ENCODE assay signal across 8 cellular contexts in genomic region chr22:23895599-23896144, GRCh38. TPM values are rescaled to one million over a fixed set of nuclear protein-coding genes. Genes with fewer than 3 reads are reported as not detected.
DNase-seq lines count a peak whose midpoint lies in the region; ATAC-seq and TF ChIP-seq lines count a peak whose summit lies in the region.

No MANE protein-coding gene starts in this region.

- H3K27me3 Mint-ChIP-seq in WTC11 (ENCODE audit: low read depth), result peaks cover 31% of the 10 kb centered on the region

- H3K27ac Mint-ChIP-seq in WTC11, result peak overlapping the region; percentile 88

- 65% methylated on average over 6 of the region's 16 CpGs; no CpG with 5 or more reads in 1 of the 2 donors for WGBS in gastroesophageal sphincter (ENCODE audit: low coverage in 1 of 2), 2 donors

- no peaks in the 10 kb centered on the region for H3K9me3 ChIP-seq in gastroesophageal sphincter
- no peaks in the 10 kb centered on the region for H3K9me3 ChIP-seq in skeletal muscle satellite cell (replicated peaks; ENCODE audit: low read length)

- H3K4me1 ChIP-seq in gastroesophageal sphincter, result peaks cover 0 to 34% (median 10%) of the 10 kb centered on the region in 3 donors
- peaks cover 14% of the 10 kb centered on the region for H3K4me1 ChIP-seq in skeletal muscle satellite cell (ENCODE audit: control insufficient read depth, insufficient read depth, low read length)

- no peaks in the 10 kb centered on the region; the same call in 1 of the 2 replicates for H3K27me3 ChIP-seq in H7 (ENCODE audit: control insufficient read depth, insufficient read depth, low read length)
- no peaks in the 10 kb centered on the region for H3K27me3 ChIP-seq in gastroesophageal sphincter
- no peaks in the 10 kb centered on the region for H3K27me3 ChIP-seq in skeletal muscle satellite cell (ENCODE audit: control insufficient read depth, insufficient read depth, low read length)

- H3K4me1 Mint-ChIP-seq in WTC11, result peaks cover 45% of the 10 kb centered on the region

- TF ChIP-seq EP300 in gastroesophageal sphincter (IDR thresholded peaks at IDR 0.05), result no peak

- ATAC-seq in WTC11 (no peak), gastroesophageal sphincter (no peak), GM21786 (IDR thresholded peaks at IDR 0.05; ENCODE audit: unreplicated experiment) (no peak)

- POLR2A ChIA-PET in WTC11 (lab: Charles Lee), result no interaction called here

- peak overlapping the region; percentile 89 for H3K9ac ChIP-seq in skeletal muscle satellite cell (ENCODE audit: low read depth, low read length)

- TF ChIP-seq CTCF in WTC11 (IDR thresholded peaks at IDR 0.05), result no peak
- TF ChIP-seq CTCF in gastroesophageal sphincter (IDR thresholded peaks at IDR 0.05), result no peak

- H3K4me3 ChIP-seq in H7 (ENCODE audit: insufficient read depth, low read depth, low read length) (peak overlapping the region; percentile 96), gastroesophageal sphincter (peak overlapping the region in 1 of 2 donors; percentile 82), skeletal muscle satellite cell (ENCODE audit: low read length) (peak overlapping the region; percentile 95)

- peak overlapping the region; percentile 92 for H3K4me3 Mint-ChIP-seq in WTC11

- CTCF ChIA-PET in WTC11 (lab: Charles Lee), result no interaction called here

- peaks cover 42% of the 10 kb centered on the region for H3K9me3 Mint-ChIP-seq in WTC11

- peaks cover 69% of the 10 kb centered on the region for H3K36me3 Mint-ChIP-seq in WTC11

- H3K27ac ChIP-seq in gastroesophageal sphincter, result peak overlapping the region in 3 of 4 donors; percentile 98 to 99 (median 98)

- peaks cover 16% of the 10 kb centered on the region for H3K36me3 ChIP-seq in H7 (replicated peaks; ENCODE audit: control insufficient read depth, insufficient read depth, low read length)
- H3K36me3 ChIP-seq in gastroesophageal sphincter, result peaks cover 0 to 24% of the 10 kb centered on the region in 2 donors
- H3K36me3 ChIP-seq in skeletal muscle satellite cell (ENCODE audit: insufficient read depth, low read length), result peaks cover 19% of the 10 kb centered on the region

- no peak for TF ChIP-seq POLR2A in gastroesophageal sphincter (IDR thresholded peaks at IDR 0.05)

- no peak for DNase-seq in H7
- DNase-seq in WTC11 (ENCODE audit: low spot score), result no peak
- no peak for DNase-seq in A172 (ENCODE audit: low spot score)
- DNase-seq in NCI-H524 (lab: John Stamatoyannopoulos, UW), result no peak
- no peak for DNase-seq in SKM-1 treated with dmso at 0.1 percent for 144 hours (lab: John Stamatoyannopoulos, UW; ENCODE audit: unreplicated experiment)

- H3K4me2 ChIP-seq in skeletal muscle satellite cell (ENCODE audit: low read length), result peak overlapping the region; percentile 97

TF ChIP-seq in WTC11, 78 proteins besides CTCF, POLR2A, EP300 and RAD21:
- TF ChIP-seq PREB (CRISPR knock-in tag; IDR thresholded peaks at IDR 0.05; ENCODE audit: borderline replicate concordance) (no peak), TEAD4 (CRISPR knock-in tag; IDR thresholded peaks at IDR 0.05) (no peak), E2F5 (CRISPR knock-in tag; IDR thresholded peaks at IDR 0.05) (no peak), ZNF263 (CRISPR knock-in tag; IDR thresholded peaks at IDR 0.05; ENCODE audit: low read depth) (no peak), ZNF416 (CRISPR knock-in tag; IDR thresholded peaks at IDR 0.05) (no peak), ZNF317 (CRISPR knock-in tag; IDR thresholded peaks at IDR 0.05; ENCODE audit: borderline replicate concordance, low read depth) (no peak), NR2C2 (CRISPR knock-in tag; IDR thresholded peaks at IDR 0.05) (no peak)

RNA-seq across cellular contexts. Expression of gene MIF, which starts 1.5 kb away (rescaled TPM):
- 952 and 1,162 TPM in 2 replicates for total RNA-seq in H7 (2014; rRNA removed; shearing (Covaris generic))
- total RNA-seq in WTC11 (2021) (1,424 to 1,978 TPM (median 1,885 TPM) in 3 replicates), gastroesophageal sphincter (100 to 1,000 TPM; 164 to 261 (median 237) TPM)
- total RNA-seq in skeletal muscle satellite cell (2012; rRNA removed), result 317 and 338 TPM in 2 replicates
- 136 and 143 TPM in 2 replicates for total RNA-seq in A172 (2014; rRNA removed; shearing (Covaris generic))

RNA-seq across cellular contexts. Expression of gene SLC2A11, which starts 38.0 kb away (rescaled TPM):
- total RNA-seq in H7 (2014; rRNA removed; shearing (Covaris generic)), result 10.7 and 17.4 TPM in 2 replicates
- 17.2 to 21.1 TPM (median 19.9 TPM) in 3 replicates for total RNA-seq in WTC11 (2021)
- total RNA-seq in gastroesophageal sphincter, result 10 to 100 TPM in 3 of 4 donors, 1 to 10 TPM in 1; 7.3 to 39.8 (median 18.8) TPM
- total RNA-seq in skeletal muscle satellite cell (2012; rRNA removed), result 7.2 and 9.6 TPM in 2 replicates
- 6.8 and 8.2 TPM in 2 replicates for total RNA-seq in A172 (2014; rRNA removed; shearing (Covaris generic))

RNA-seq across cellular contexts. Expression of gene DERL3, which starts 56.9 kb away (rescaled TPM):
- 5.0 and 9.3 TPM in 2 replicates for total RNA-seq in H7 (2014; rRNA removed; shearing (Covaris generic))
- 10.9 to 12.5 TPM (median 11.3 TPM) in 3 replicates for total RNA-seq in WTC11 (2021)
- total RNA-seq in gastroesophageal sphincter, result 1 to 10 TPM in 1 of 4 donors, not detected in 3; 1.7 TPM
- under 0.01 and 0.22 TPM in 2 replicates for total RNA-seq in skeletal muscle satellite cell (2012; rRNA removed)
- 0.79 and 1.7 TPM in 2 replicates for total RNA-seq in A172 (2014; rRNA removed; shearing (Covaris generic))
